ENCODE assay signal across 8 cellular contexts in genomic region chr12:56565510-56566101, GRCh38. TPM values are rescaled to one million over a fixed set of nuclear protein-coding genes. Genes with fewer than 3 reads are reported as not detected.
DNase-seq lines count a peak whose midpoint lies in the region; ATAC-seq and TF ChIP-seq lines count a peak whose summit lies in the region.

No MANE protein-coding gene starts in this region.

- WGBS in hepatocyte (ENCODE audit: low lambda C conversion rate, missing lambda C conversion rate), result 45% methylated on average over 6 of the region's 6 CpGs

- H3K9me2 ChIP-seq in hepatocyte (replicated peaks; ENCODE audit: insufficient read depth), result no peaks in the 10 kb centered on the region

- H3K36me3 ChIP-seq in hepatocyte (replicated peaks; ENCODE audit: insufficient read depth, low read depth), result no peaks in the 10 kb centered on the region

- peaks cover 8% of the 10 kb centered on the region for H3K79me2 ChIP-seq in hepatocyte

- H3K4me3 ChIP-seq in hepatocyte (no peak overlapping the region), skeletal muscle cell (ENCODE audit: low read depth, low read length) (peak overlapping the region; percentile 13)

- no peaks in the 10 kb centered on the region for H4K20me1 ChIP-seq in hepatocyte (ENCODE audit: insufficient read depth, poor library complexity, severe bottlenecking)

- peak overlapping the region; percentile 32 for H2AFZ ChIP-seq in hepatocyte

- no peaks in the 10 kb centered on the region for H3K9me3 ChIP-seq in hepatocyte (ENCODE audit: low read depth)

- H3K4me1 ChIP-seq in hepatocyte (ENCODE audit: insufficient read depth), result peaks cover 18% of the 10 kb centered on the region

- H3K27ac ChIP-seq in hepatocyte, result peak overlapping the region; percentile 82

- no peak for ATAC-seq in GM18858 (IDR thresholded peaks at IDR 0.05; ENCODE audit: unreplicated experiment)

- peak overlapping the region; percentile 66 for H3K4me2 ChIP-seq in hepatocyte

- no peaks in the 10 kb centered on the region for H3K27me3 ChIP-seq in hepatocyte

- no peak for TF ChIP-seq CTCF in hepatocyte (IDR thresholded peaks at IDR 0.05; ENCODE audit: poor library complexity)

- DNase-seq in AG08395 (ENCODE audit: low spot score) (peak; percentile 68), GM19238 (ENCODE audit: insufficient read length, low spot score) (peak; percentile 41), NCI-H69 (lab: John Stamatoyannopoulos, UW) (peak; percentile 75), amniotic stem cell (lab: John Stamatoyannopoulos, UW) (peak; percentile 52), hepatocyte (ENCODE audit: low spot score) (peak; percentile 90), skeletal muscle cell (ENCODE audit: low read depth) (peak; percentile 80), cerebellar cortex (ENCODE audit: low spot score) (no peak)

RNA-seq across cellular contexts. Expression of gene RBMS2, which starts 44.0 kb away (rescaled TPM):
- 14.6 and 15.2 TPM in 2 replicates for total RNA-seq in hepatocyte
- polyA plus RNA-seq in hepatocyte, result 15.9 and 18.8 TPM in 2 replicates
